8 cellular contexts compared by ENCODE assay signal in the genomic region with DNA sequence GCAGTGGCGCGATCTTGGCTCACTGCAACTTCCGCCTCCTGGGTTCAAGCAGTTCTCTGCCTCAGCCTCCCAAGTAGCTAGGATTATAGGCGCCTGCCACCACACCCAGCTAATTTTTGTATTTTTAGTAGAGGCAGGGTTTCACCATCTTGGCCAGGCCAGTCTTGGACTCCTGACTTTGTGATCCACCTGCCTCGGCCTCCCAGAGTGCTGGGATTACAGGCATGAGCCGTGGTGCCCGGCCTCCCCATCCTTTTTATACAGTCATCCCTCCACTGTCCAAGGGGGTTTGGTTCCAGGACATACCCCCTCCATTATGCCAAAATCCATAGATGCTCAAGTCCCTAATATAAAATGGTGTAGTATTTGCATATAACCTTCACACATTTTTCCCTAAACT. TPM values are rescaled to one million over a fixed set of nuclear protein-coding genes. Genes with fewer than 3 reads are reported as not detected.
A peak's percentile ranks its signal among the peaks of the same experiment; 100 is the strongest.
DNase-seq lines count a peak whose midpoint lies in the region; ATAC-seq and TF ChIP-seq lines count a peak whose summit lies in the region.
"Not testable (repeated sequence)": the region's sequence is repeated elsewhere in the genome, so short reads cannot be mapped to it uniquely, and the experiment has no call there.

No MANE protein-coding gene starts in this region.

- H3K9me3 Mint-ChIP-seq in activated CD8-positive, alpha-beta T cell treated with anti-CD3 and anti-CD28 coated beads, Interleukin-2, amount 10 ng/mL, durations not matched to agents 7 days and 5 days (ENCODE audit: insufficient read depth); activated naive CD4-positive, alpha-beta T cell treated with anti-CD3 and anti-CD28 coated beads, Interleukin-2, amount 10 ng/mL, durations not matched to agents 7 days and 5 days; effector memory CD8-positive, alpha-beta T cell: not testable (repeated sequence)

- peaks cover 45 to 82% (median 59%) of the 10 kb centered on the region in 10 experiments for H3K4me1 ChIP-seq in BLaER1 treated with 17β-estradiol and CSF1 and Interleukin-3, amounts not matched to agents 10 nM and 100 nM
- H3K4me1 ChIP-seq in mesenchymal stem cell (ENCODE audit: control insufficient read depth, insufficient read depth, low read depth, low read length) (peaks cover 34% of the 10 kb centered on the region), trophoblast cell (ENCODE audit: control insufficient read depth in 1 of 2, insufficient read depth in 2 of 2, low read length in 2 of 2) (peaks cover 18 to 32% of the 10 kb centered on the region in 2 experiments), thyroid gland (peaks cover 48 to 54% of the 10 kb centered on the region in 2 donors)

- not testable (repeated sequence) for H2BK15ac ChIP-seq in mesenchymal stem cell (ENCODE audit: low read depth, poor library complexity, severe bottlenecking)

- H3K27ac ChIP-seq in BLaER1 treated with 17β-estradiol and CSF1 and Interleukin-3, amounts not matched to agents 10 nM and 100 nM, result peak overlapping the region in 4 of 11 experiments; percentile 3 to 86 (median 58); a peak in 5 of 22 replicates
- H3K27ac ChIP-seq in RWPE1 (peak overlapping the region; percentile 97; the same call in 1 of the 2 replicates), thyroid gland (peak overlapping the region in 2 of 3 donors; percentile 93 to 99)
- H3K27ac ChIP-seq in mesenchymal stem cell (ENCODE audit: low read length, poor library complexity, severe bottlenecking); trophoblast cell (ENCODE audit: low read depth, low read length): not testable (repeated sequence)

- not testable (repeated sequence) for H2AFZ ChIP-seq in mesenchymal stem cell (ENCODE audit: low read depth, low read length); trophoblast cell (ENCODE audit: insufficient read depth, low read length, poor library complexity)

- not testable (repeated sequence) for H2BK12ac ChIP-seq in mesenchymal stem cell (ENCODE audit: low read length in 2 of 2); trophoblast cell (ENCODE audit: low read length)

- H3K14ac ChIP-seq in mesenchymal stem cell (ENCODE audit: low read length in 2 of 2); trophoblast cell (ENCODE audit: low read length): not testable (repeated sequence)

- POLR2A ChIA-PET in RWPE1 (lab: Yijun Ruan, JAX; ENCODE audit: low non-redundant PET), result not testable (repeated sequence)
- POLR2A ChIA-PET in activated CD8-positive, alpha-beta T cell treated with anti-CD3 and anti-CD28 coated beads, Interleukin-2, amount 10 ng/mL, durations not matched to agents 7 days and 5 days (lab: Charles Lee), result interaction anchor here (4.7 kb wide), 1 partner anchor 12 kb away, joined by 18 read pairs; no protein-coding TSS in a partner anchor

- 100% methylated on average over 7 of the region's 7 CpGs for WGBS in mesenchymal stem cell
- WGBS in trophoblast cell (ENCODE audit: extremely low coverage, insufficient coverage, insufficient read length), result no CpG with 5 or more reads among the region's 7 CpGs
- 95 to 98% methylated on average over 7 of the region's 7 CpGs for WGBS in thyroid gland, 2 donors

- peak overlapping the region; percentile 66 for H3K27ac Mint-ChIP-seq in activated CD8-positive, alpha-beta T cell treated with anti-CD3 and anti-CD28 coated beads, Interleukin-2, amount 10 ng/mL, durations not matched to agents 7 days and 5 days
- peak overlapping the region; percentile 52 for H3K27ac Mint-ChIP-seq in activated naive CD4-positive, alpha-beta T cell treated with anti-CD3 and anti-CD28 coated beads, Interleukin-2, amount 10 ng/mL, durations not matched to agents 7 days and 5 days
- peak overlapping the region; percentile 93 to 95 for H3K27ac Mint-ChIP-seq in effector memory CD8-positive, alpha-beta T cell

- peaks cover 81% of the 10 kb centered on the region for H3K4me1 Mint-ChIP-seq in activated CD8-positive, alpha-beta T cell treated with anti-CD3 and anti-CD28 coated beads, Interleukin-2, amount 10 ng/mL, durations not matched to agents 7 days and 5 days (ENCODE audit: low read depth)
- peaks cover 75% of the 10 kb centered on the region for H3K4me1 Mint-ChIP-seq in activated naive CD4-positive, alpha-beta T cell treated with anti-CD3 and anti-CD28 coated beads, Interleukin-2, amount 10 ng/mL, durations not matched to agents 7 days and 5 days
- H3K4me1 Mint-ChIP-seq in effector memory CD8-positive, alpha-beta T cell (ENCODE audit: low read depth in 2 of 2), result peaks cover 60 to 76% of the 10 kb centered on the region in 2 donors

- H2BK5ac ChIP-seq in mesenchymal stem cell (ENCODE audit: low read depth, low read length, poor library complexity, severe bottlenecking); trophoblast cell (ENCODE audit: low read depth, low read length, poor library complexity): not testable (repeated sequence)

- not testable (repeated sequence) for H4K91ac ChIP-seq in mesenchymal stem cell (ENCODE audit: low read length); trophoblast cell (ENCODE audit: low read depth, low read length)

- not testable (repeated sequence) for H3K27me3 ChIP-seq in BLaER1 treated with 17β-estradiol and CSF1 and Interleukin-3, amounts not matched to agents 10 nM and 100 nM; mesenchymal stem cell (ENCODE audit: control insufficient read depth in 1 of 2, insufficient read depth in 1 of 2, low read length in 2 of 2); trophoblast cell (ENCODE audit: insufficient read depth, low read length); thyroid gland

- peak overlapping the region; percentile 65 for H2AK5ac ChIP-seq in mesenchymal stem cell (ENCODE audit: low read length, severe bottlenecking)
- H2AK5ac ChIP-seq in trophoblast cell (ENCODE audit: low read length), result not testable (repeated sequence)

- not testable (repeated sequence) for H3K79me1 ChIP-seq in mesenchymal stem cell (replicated peaks; ENCODE audit: low read length, poor library complexity, severe bottlenecking); trophoblast cell (ENCODE audit: low read length)

- H3K4me3 ChIP-seq in BLaER1 treated with 17β-estradiol and CSF1 and Interleukin-3, amounts not matched to agents 10 nM and 100 nM; mesenchymal stem cell (ENCODE audit: insufficient read depth in 1 of 2, low read depth in 1 of 2, low read length in 2 of 2); trophoblast cell (ENCODE audit: low read depth, low read length); thyroid gland (replicated peaks in 1 of 3): not testable (repeated sequence)

- H2BK120ac ChIP-seq in mesenchymal stem cell (ENCODE audit: low read depth, low read length); trophoblast cell (ENCODE audit: insufficient read depth, low read length, poor library complexity): not testable (repeated sequence)

- CTCF ChIA-PET in RWPE1 (lab: Yijun Ruan, JAX), result not testable (repeated sequence)
- CTCF ChIA-PET in activated CD8-positive, alpha-beta T cell treated with anti-CD3 and anti-CD28 coated beads, Interleukin-2, amount 10 ng/mL, durations not matched to agents 7 days and 5 days (lab: Charles Lee), result interaction anchor here (1.3 to 35.6 kb wide), 4 partner anchors 9 to 31 kb away, joined by 4 to 1113 read pairs (median 61); no protein-coding TSS in a partner anchor
- CTCF ChIA-PET in activated naive CD4-positive, alpha-beta T cell treated with anti-CD3 and anti-CD28 coated beads, Interleukin-2, amount 10 ng/mL, durations not matched to agents 7 days and 5 days (lab: Charles Lee), result interaction anchor here (1.2 to 39.3 kb wide), 2 partner anchors 19 to 30 kb away, joined by 5 to 986 read pairs; no protein-coding TSS in a partner anchor

- TF ChIP-seq CTCF in RWPE1 (conservative IDR thresholded peaks at IDR 0.05; ENCODE audit: low read depth); thyroid gland (IDR thresholded peaks at IDR 0.05): not testable (repeated sequence)

- H3K4me3 Mint-ChIP-seq in activated CD8-positive, alpha-beta T cell treated with anti-CD3 and anti-CD28 coated beads, Interleukin-2, amount 10 ng/mL, durations not matched to agents 7 days and 5 days; activated naive CD4-positive, alpha-beta T cell treated with anti-CD3 and anti-CD28 coated beads, Interleukin-2, amount 10 ng/mL, durations not matched to agents 7 days and 5 days; effector memory CD8-positive, alpha-beta T cell: not testable (repeated sequence)

- TF ChIP-seq POLR2A in thyroid gland (IDR thresholded peaks at IDR 0.05), result not testable (repeated sequence)

- not testable (repeated sequence) for H3K4ac ChIP-seq in mesenchymal stem cell (ENCODE audit: low read depth in 1 of 2, low read length in 2 of 2)
- H3K4ac ChIP-seq in trophoblast cell (ENCODE audit: low read depth, low read length), result peak overlapping the region; percentile 49

- H3K4me2 ChIP-seq in BLaER1 treated with 17β-estradiol and CSF1 and Interleukin-3, amounts not matched to agents 10 nM and 100 nM, result peak overlapping the region in 6 of 11 experiments; percentile 93 to 100 (median 98); a peak in 7 of 22 replicates
- H3K4me2 ChIP-seq in mesenchymal stem cell (ENCODE audit: low read length, poor library complexity, severe bottlenecking); trophoblast cell (ENCODE audit: low read length): not testable (repeated sequence)

- peaks cover 0 to 46% (median 41%) of the 10 kb centered on the region in 11 experiments; a peak in 20 of 22 replicates for H3K9me3 ChIP-seq in BLaER1 treated with 17β-estradiol and CSF1 and Interleukin-3, amounts not matched to agents 10 nM and 100 nM (replicated peaks in 1 of 11)
- not testable (repeated sequence) for H3K9me3 ChIP-seq in mesenchymal stem cell (ENCODE audit: control insufficient read depth, low read length); trophoblast cell (ENCODE audit: insufficient read depth, low read depth, low read length); thyroid gland

- not testable (repeated sequence) for ATAC-seq in activated CD8-positive, alpha-beta T cell treated with anti-CD3 and anti-CD28 coated beads, Interleukin-2, amount 10 ng/mL, durations not matched to agents 7 days and 5 days; effector memory CD8-positive, alpha-beta T cell (replicated peaks)

- intact Hi-C loops in thyroid gland (cut with DNase I), result not testable (repeated sequence)

- H4K12ac ChIP-seq in trophoblast cell (ENCODE audit: low read depth, low read length), result not testable (repeated sequence)

- H3K36me3 ChIP-seq in BLaER1 treated with 17β-estradiol and CSF1 and Interleukin-3, amounts not matched to agents 10 nM and 100 nM, result peaks cover 72 to 90% (median 81%) of the 10 kb centered on the region in 11 experiments
- H3K36me3 ChIP-seq in mesenchymal stem cell (ENCODE audit: control insufficient read depth in 1 of 2, insufficient read depth in 2 of 2, low read depth in 1 of 2, low read length in 2 of 2) (peaks cover 25 to 37% of the 10 kb centered on the region in 2 experiments), trophoblast cell (ENCODE audit: control insufficient read depth in 1 of 2, insufficient read depth in 2 of 2, low read length in 2 of 2) (peaks cover 16 to 19% of the 10 kb centered on the region in 2 experiments)
- H3K36me3 ChIP-seq in thyroid gland, result not testable (repeated sequence)

- H4K8ac ChIP-seq in mesenchymal stem cell (ENCODE audit: low read length); trophoblast cell (ENCODE audit: low read depth, low read length): not testable (repeated sequence)

- H3K27me3 Mint-ChIP-seq in activated CD8-positive, alpha-beta T cell treated with anti-CD3 and anti-CD28 coated beads, Interleukin-2, amount 10 ng/mL, durations not matched to agents 7 days and 5 days (ENCODE audit: low read depth); activated naive CD4-positive, alpha-beta T cell treated with anti-CD3 and anti-CD28 coated beads, Interleukin-2, amount 10 ng/mL, durations not matched to agents 7 days and 5 days; effector memory CD8-positive, alpha-beta T cell: not testable (repeated sequence)

- H3K18ac ChIP-seq in mesenchymal stem cell (ENCODE audit: low read depth in 1 of 2, low read length in 2 of 2); trophoblast cell (ENCODE audit: low read length): not testable (repeated sequence)

- not testable (repeated sequence) for H3K23ac ChIP-seq in mesenchymal stem cell (ENCODE audit: low read length in 2 of 2); trophoblast cell (ENCODE audit: low read length)

- peaks cover 39 to 88% (median 76%) of the 10 kb centered on the region in 11 experiments for H4K20me1 ChIP-seq in BLaER1 treated with 17β-estradiol and CSF1 and Interleukin-3, amounts not matched to agents 10 nM and 100 nM

- H3K9ac ChIP-seq in BLaER1 treated with 17β-estradiol and CSF1 and Interleukin-3, amounts not matched to agents 10 nM and 100 nM, result peak overlapping the region in 2 of 11 experiments; percentile 76 to 79; a peak in 3 of 22 replicates
- not testable (repeated sequence) for H3K9ac ChIP-seq in mesenchymal stem cell (ENCODE audit: low read length); trophoblast cell (ENCODE audit: low read length)

- peaks cover 19% of the 10 kb centered on the region for H3K79me2 ChIP-seq in trophoblast cell (ENCODE audit: control insufficient read depth, insufficient read depth, low read length, poor library complexity)

- peaks cover 77% of the 10 kb centered on the region for H3K36me3 Mint-ChIP-seq in activated CD8-positive, alpha-beta T cell treated with anti-CD3 and anti-CD28 coated beads, Interleukin-2, amount 10 ng/mL, durations not matched to agents 7 days and 5 days (ENCODE audit: low read depth)
- H3K36me3 Mint-ChIP-seq in activated naive CD4-positive, alpha-beta T cell treated with anti-CD3 and anti-CD28 coated beads, Interleukin-2, amount 10 ng/mL, durations not matched to agents 7 days and 5 days, result peaks cover 75% of the 10 kb centered on the region
- peaks cover 43% of the 10 kb centered on the region for H3K36me3 Mint-ChIP-seq in effector memory CD8-positive, alpha-beta T cell (ENCODE audit: insufficient read depth)

- DNase-seq in RWPE1 (ENCODE audit: low spot score); activated CD8-positive, alpha-beta T cell treated with anti-CD3 and anti-CD28 coated beads, Interleukin-2, amount 10 ng/mL, durations not matched to agents 7 days and 5 days; activated naive CD4-positive, alpha-beta T cell treated with anti-CD3 and anti-CD28 coated beads, Interleukin-2, amount 10 ng/mL, durations not matched to agents 7 days and 5 days; effector memory CD8-positive, alpha-beta T cell; mesenchymal stem cell; trophoblast cell; thyroid gland: not testable (repeated sequence)

RNA-seq across cellular contexts. Expression of gene TSPAN14, which starts 21.5 kb away (rescaled TPM):
- total RNA-seq in activated CD8-positive, alpha-beta T cell treated with anti-CD3 and anti-CD28 coated beads, Interleukin-2, amount 10 ng/mL, durations not matched to agents 7 days and 5 days, result 100 to 1,000 TPM; 109 to 117 TPM
- 42.9 TPM for polyA plus RNA-seq in mesenchymal stem cell (2013, experiment 1 of 2)
- 44.5 TPM for polyA plus RNA-seq in mesenchymal stem cell (2013, experiment 2 of 2)
- 77.2 and 78.0 TPM in 2 replicates for polyA plus RNA-seq in trophoblast cell (2013)
- total RNA-seq in thyroid gland, result 10 to 100 TPM; 61.6 to 83.4 (median 77.9) TPM
